ENCODE assay signal across 8 cellular contexts in genomic region chr17:49210158-49211029, GRCh38. TPM values are rescaled to one million over a fixed set of nuclear protein-coding genes. Genes with fewer than 3 reads are reported as not detected.
DNase-seq lines count a peak whose midpoint lies in the region; ATAC-seq, FAIRE-seq and TF ChIP-seq lines count a peak whose summit lies in the region.

Gene ABI3, plus strand, starts transcription at chr17:49210707. Its CDS starts 18 bp downstream, at chr17:49210725.
Gene GNGT2, minus strand, starts transcription at chr17:49210574. Its CDS starts 3,152 bp downstream, at chr17:49207422.

- peak within 1 kb of the TSS; percentile 65 for H2AFZ ChIP-seq in astrocyte (ENCODE audit: low read depth, low read length)

- H3K27ac Mint-ChIP-seq in astrocyte (ENCODE audit: unreplicated experiment): peak within 1 kb of the TSS; percentile 50
- peak within 1 kb of the TSS; percentile 96 to 97 for H3K27ac Mint-ChIP-seq in stimulated activated naive CD8-positive, alpha-beta T cell treated with anti-CD3 and anti-CD28 coated beads, Interleukin-15, amount 100 ng/mL, for 72 hours

- no peak for TF ChIP-seq CTCF in astrocyte (IDR thresholded peaks at IDR 0.05; ENCODE audit: insufficient read depth, low read depth, low read length)

- peak within 1 kb of the TSS; percentile 55 for H3K9ac ChIP-seq in astrocyte (ENCODE audit: low read length)

- no peaks in the 10 kb centered on the region for H4K20me1 ChIP-seq in astrocyte (ENCODE audit: insufficient read depth, low read length)

- peak within 1 kb of the TSS; percentile 3 for H3K4me3 ChIP-seq in astrocyte (ENCODE audit: insufficient read depth, low read depth, low read length)

- H3K4me2 ChIP-seq in astrocyte (ENCODE audit: low read length): peak within 1 kb of the TSS; percentile 78

- no peaks in the 10 kb centered on the region for H3K36me3 ChIP-seq in astrocyte (ENCODE audit: insufficient read depth, low read length)

- H3K4me1 Mint-ChIP-seq in astrocyte (ENCODE audit: low read depth, unreplicated experiment): peaks cover 9% of the 10 kb centered on the region
- peaks cover 70% of the 10 kb centered on the region for H3K4me1 Mint-ChIP-seq in stimulated activated naive CD8-positive, alpha-beta T cell treated with anti-CD3 and anti-CD28 coated beads, Interleukin-15, amount 100 ng/mL, for 72 hours

- H3K9me3 Mint-ChIP-seq in astrocyte (ENCODE audit: unreplicated experiment): peaks cover 1% of the 10 kb centered on the region
- no peaks in the 10 kb centered on the region for H3K9me3 Mint-ChIP-seq in stimulated activated naive CD8-positive, alpha-beta T cell treated with anti-CD3 and anti-CD28 coated beads, Interleukin-15, amount 100 ng/mL, for 72 hours

- no peaks in the 10 kb centered on the region for H3K79me2 ChIP-seq in astrocyte (ENCODE audit: insufficient read depth, low read length)

- peak; percentile 72 for DNase-seq in SKM-1 treated with dmso at 0.1 percent for 144 hours (lab: John Stamatoyannopoulos, UW; ENCODE audit: unreplicated experiment)
- DNase-seq in astrocyte (ENCODE audit: low read depth): peak; percentile 26
- peak; percentile 72 for DNase-seq in medulla oblongata (ENCODE audit: extremely low spot score)
- peak; percentile 66 to 76 for DNase-seq in stimulated activated naive CD8-positive, alpha-beta T cell treated with anti-CD3 and anti-CD28 coated beads, Interleukin-15, amount 100 ng/mL, for 72 hours
- no peak for DNase-seq in NCI-H526 (lab: John Stamatoyannopoulos, UW)
- no peak for DNase-seq in NCI-H1105 (lab: John Stamatoyannopoulos, UW)

- no peaks in the 10 kb centered on the region for H3K36me3 Mint-ChIP-seq in astrocyte (ENCODE audit: low read depth, unreplicated experiment)

- ATAC-seq in GM18867 (IDR thresholded peaks at IDR 0.05; ENCODE audit: unreplicated experiment) (peak; percentile 82), HG02885 (IDR thresholded peaks at IDR 0.05; ENCODE audit: poor library complexity, unreplicated experiment) (peak; percentile 79)
- peak; percentile 94 for ATAC-seq in stimulated activated naive CD8-positive, alpha-beta T cell treated with anti-CD3 and anti-CD28 coated beads, Interleukin-15, amount 100 ng/mL, for 72 hours

- peaks cover 27% of the 10 kb centered on the region for H3K27me3 Mint-ChIP-seq in astrocyte (ENCODE audit: low read depth, unreplicated experiment)
- no peaks in the 10 kb centered on the region for H3K27me3 Mint-ChIP-seq in stimulated activated naive CD8-positive, alpha-beta T cell treated with anti-CD3 and anti-CD28 coated beads, Interleukin-15, amount 100 ng/mL, for 72 hours

- no peak within 1 kb of the TSS for H3K27ac ChIP-seq in astrocyte (ENCODE audit: low read depth, low read length)

- no peak within 1 kb of the TSS for H3K4me3 Mint-ChIP-seq in astrocyte (ENCODE audit: unreplicated experiment)
- H3K4me3 Mint-ChIP-seq in stimulated activated naive CD8-positive, alpha-beta T cell treated with anti-CD3 and anti-CD28 coated beads, Interleukin-15, amount 100 ng/mL, for 72 hours: peak within 1 kb of the TSS; percentile 93 to 96

- FAIRE-seq in astrocyte (lab: Jason Lieb, UNC): no peak

- no peaks in the 10 kb centered on the region for H3K27me3 ChIP-seq in astrocyte (ENCODE audit: insufficient read depth, low read length)

- no peaks in the 10 kb centered on the region for H3K9me3 ChIP-seq in astrocyte (ENCODE audit: insufficient read depth, low read depth, low read length)

- peaks cover 15% of the 10 kb centered on the region for H3K4me1 ChIP-seq in astrocyte (ENCODE audit: insufficient read depth, low read length)

RNA-seq across cellular contexts. Expression of gene ABI3, which starts in this region (rescaled TPM):
- 0.31 and 0.77 TPM in 2 replicates for total RNA-seq in astrocyte

RNA-seq across cellular contexts. Expression of gene GNGT2, which starts in this region (rescaled TPM):
- total RNA-seq in astrocyte: 1.1 TPM in 1 of 2 replicates, not detected in the other

Comparison
In these comparisons a context has a peak if more than half of its experiments do, and no peak if none do; other contexts are left out.
1. DNase-seq: peak in SKM-1 treated with dmso at 0.1 percent for 144 hours (single experiment), astrocyte (single experiment), medulla oblongata (single experiment) and stimulated activated naive CD8-positive, alpha-beta T cell treated with anti-CD3 and anti-CD28 coated beads, Interleukin-15, amount 100 ng/mL, for 72 hours (2 of 2); none in NCI-H526 (0 of 2) and NCI-H1105 (single experiment).
2. Peak in every context shown above with its lines, with median percentiles within 50 percentile points of each other: ATAC-seq.